8 cellular contexts compared by ENCODE assay signal in the genomic region with DNA sequence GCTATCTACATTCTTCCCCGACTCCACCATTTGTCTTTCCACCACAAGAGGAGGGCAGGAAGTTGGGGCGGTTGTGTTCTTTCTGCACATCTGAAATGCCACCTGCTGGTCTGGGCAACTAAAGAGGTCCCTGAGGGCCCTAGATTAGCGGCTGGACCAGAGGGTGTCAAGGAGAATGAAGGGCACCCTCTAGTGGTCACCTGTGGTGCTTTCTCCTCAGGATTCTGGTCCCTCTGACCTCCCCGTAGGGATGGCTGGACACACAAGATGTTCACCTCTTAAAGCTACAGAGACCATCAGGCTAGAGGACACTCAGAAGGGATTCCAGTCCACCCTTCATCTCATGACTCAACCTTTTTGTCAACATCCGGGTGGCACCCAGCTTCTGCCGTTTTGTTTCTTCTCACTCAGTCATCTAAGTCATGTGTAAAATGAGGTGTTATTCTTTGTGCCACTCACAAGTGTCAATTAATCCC. TPM values are rescaled to one million over a fixed set of nuclear protein-coding genes. Genes with fewer than 3 reads are reported as not detected.
DNase-seq lines count a peak whose midpoint lies in the region; ATAC-seq and TF ChIP-seq lines count a peak whose summit lies in the region.

No MANE protein-coding gene starts in this region.

- H3K9me2 ChIP-seq in PC-3 (replicated peaks; ENCODE audit: low read length): no peaks in the 10 kb centered on the region

- H3K27me3 ChIP-seq in PC-3 (ENCODE audit: low read length) (no peaks in the 10 kb centered on the region), ascending aorta (no peaks in the 10 kb centered on the region)

- H3K36me3 ChIP-seq in PC-3 (ENCODE audit: low read depth, low read length) (no peaks in the 10 kb centered on the region; the same call in 1 of the 2 replicates), ascending aorta (no peaks in the 10 kb centered on the region)

- intact Hi-C loops in PC-3 (cut with micrococcal nuclease) (loop anchor here (1.0 kb wide), 1 partner anchor 40 kb away; no protein-coding TSS in a partner anchor), ascending aorta (cut with DNase I) (no loop called here)

- BruUV-seq in PC-3 (replicated peaks; lab: Mats Ljungman, UMichigan): no TSS peak

- no peaks in the 10 kb centered on the region for H3K79me2 ChIP-seq in PC-3 (ENCODE audit: low read length)

- peak; percentile 1 to 8 for DNase-seq in NCI-H187 (lab: John Stamatoyannopoulos, UW)
- no peak for DNase-seq in NCI-H187 treated with DMSO at 0.1 percent for 48 hours (lab: John Stamatoyannopoulos, UW)
- DNase-seq in PC-3: peak; percentile 60
- peak in 1 of 2 donors; percentile 70 for DNase-seq in ascending aorta (ENCODE audit: low spot score in 2 of 2)
- peak; percentile 94 for DNase-seq in islet precursor cell
- DNase-seq in stimulated activated CD8-positive, alpha-beta memory T cell treated with anti-CD3 and anti-CD28 coated beads, Interleukin-7, amount 100 ng/mL, for 24 hours (ENCODE audit: low read depth): peak; percentile 17
- no peak for DNase-seq in epidermal melanocyte (ENCODE audit: insufficient read length, low spot score)

- no peak overlapping the region for H3K4me2 ChIP-seq in PC-3 (ENCODE audit: low read length)

- POLR2A ChIA-PET in PC-3 (lab: Charles Lee; ENCODE audit: unreplicated experiment): no interaction called here

- no peak overlapping the region for H2AFZ ChIP-seq in PC-3 (ENCODE audit: low read length)

- CTCF ChIA-PET in PC-3 (lab: Charles Lee): no interaction called here

- H3F3A ChIP-seq in PC-3 (ENCODE audit: low read length, unreplicated experiment): no peaks in the 10 kb centered on the region

- no peaks in the 10 kb centered on the region for H4K20me1 ChIP-seq in PC-3 (ENCODE audit: low read length)

- TF ChIP-seq CTCF in PC-3 (conservative IDR thresholded peaks at IDR 0.05; ENCODE audit: low read depth, low read length) (peak; percentile 68), ascending aorta (IDR thresholded peaks at IDR 0.05) (peak in 2 of 3 experiments; percentile 35 to 52)

- H3K9ac ChIP-seq in PC-3 (ENCODE audit: low read length): no peak overlapping the region

- ATAC-seq in HG03354 (IDR thresholded peaks at IDR 0.05; ENCODE audit: poor library complexity, severe bottlenecking, unreplicated experiment): peak; percentile 35
- ATAC-seq in PC-3: peak; percentile 90

- H3K9me3 ChIP-seq in PC-3 (ENCODE audit: low read length) (no peaks in the 10 kb centered on the region), ascending aorta (no peaks in the 10 kb centered on the region)

- peaks cover 5% of the 10 kb centered on the region; the same call in 1 of the 2 replicates for H3K4me1 ChIP-seq in PC-3 (ENCODE audit: insufficient read depth, low read length)
- no peaks in the 10 kb centered on the region for H3K4me1 ChIP-seq in ascending aorta

- no peak overlapping the region for H3K4me3 ChIP-seq in PC-3 (ENCODE audit: low read length)
- no peak overlapping the region for H3K4me3 ChIP-seq in ascending aorta

- H3K27ac ChIP-seq in PC-3 (ENCODE audit: low read length): no peak overlapping the region
- no peak overlapping the region for H3K27ac ChIP-seq in ascending aorta

RNA-seq across cellular contexts. Expression of gene SCIMP, which starts 2.9 kb away (rescaled TPM):
- not detected in 2 replicates for total RNA-seq in PC-3 (2014; rRNA removed)
- total RNA-seq in ascending aorta: 0.21 TPM

RNA-seq across cellular contexts. Expression of gene RABEP1, which starts 44.5 kb away (rescaled TPM):
- total RNA-seq in PC-3 (2014; rRNA removed): 22.1 and 24.4 TPM in 2 replicates
- 9.3 TPM for total RNA-seq in ascending aorta

RNA-seq across cellular contexts. Expression of gene ZNF594, which starts 45.9 kb away (rescaled TPM):
- total RNA-seq in PC-3 (2014; rRNA removed) (1.7 and 9.4 TPM in 2 replicates), ascending aorta (0.21 TPM)

Comparison
In these comparisons a context has a peak if more than half of its experiments do, and no peak if none do; other contexts are left out.
1. DNase-seq: peak in NCI-H187 (2 of 2), PC-3 (single experiment), islet precursor cell (single experiment) and stimulated activated CD8-positive, alpha-beta memory T cell treated with anti-CD3 and anti-CD28 coated beads, Interleukin-7, amount 100 ng/mL, for 24 hours (single experiment); none in NCI-H187 treated with DMSO at 0.1 percent for 48 hours (single experiment) and epidermal melanocyte (single experiment).